ENCODE assay signal across 17 cellular contexts in the genomic region with DNA sequence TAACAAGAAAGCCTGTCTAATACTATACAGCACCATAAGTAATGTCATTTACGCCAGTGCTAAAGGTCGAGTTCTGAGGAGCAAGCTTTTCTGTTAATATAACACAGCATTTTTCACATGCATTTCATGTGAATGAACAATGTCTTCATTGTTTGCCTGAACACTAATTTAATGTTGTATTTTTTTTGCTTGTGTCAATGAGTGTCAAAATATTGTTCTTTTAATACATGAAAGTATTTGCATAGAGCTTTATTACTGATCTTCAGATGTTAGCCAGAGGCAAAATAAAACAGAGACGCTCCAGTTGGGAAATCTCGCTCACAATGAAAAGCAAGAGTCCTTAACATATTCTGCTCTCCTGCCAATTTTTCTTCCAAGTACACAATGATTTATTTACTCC.
A peak's percentile ranks its signal among the peaks of the same experiment; 100 is the strongest.
DNase-seq lines count a peak whose midpoint lies in the region; ATAC-seq and TF ChIP-seq lines count a peak whose summit lies in the region.
"Had no signal": no experiment of that assay in that cellular context is flagged by ENCODE, and none has a peak within 500 bp of the region (broad histone marks: within the 10 kb centered on the region; RNA-seq: fewer than 3 reads in every experiment).

No MANE protein-coding gene starts in this region.

- peak; percentile 43 for DNase-seq in HT-29 (ENCODE audit: low spot score)
- peak; percentile 75 for DNase-seq in NCI-H2029 (lab: John Stamatoyannopoulos, UW)
- peak; percentile 77 for DNase-seq in SK-N-MC (ENCODE audit: low read depth, low spot score)
- peak; percentile 37 for DNase-seq in pons (ENCODE audit: low spot score)
- no peak for DNase-seq in CD8-positive, alpha-beta memory T cell
- DNase-seq in GM10248 (ENCODE audit: extremely low spot score) = no peak
- DNase-seq: activated naive CD4-positive, alpha-beta T cell treated with anti-CD3 and anti-CD28 coated beads for 36 hours; NCI-H187; occipital lobe; SW 1271 had no signal

- H3K4me3 Mint-ChIP-seq in CD8-positive, alpha-beta memory T cell = no peak overlapping the region
- H3K4me3 Mint-ChIP-seq: activated naive CD4-positive, alpha-beta T cell treated with anti-CD3 and anti-CD28 coated beads for 36 hours; B cell; GM23338 had no signal

- no peak for TF ChIP-seq CTCF in GM10248 (IDR thresholded peaks at IDR 0.05; ENCODE audit: control extremely low read depth, extremely low read depth, low read depth, missing control alignments)

- H3K36me3 Mint-ChIP-seq in CD8-positive, alpha-beta memory T cell = peaks cover 2 to 30% (median 13%) of the 10 kb centered on the region in 3 donors

- H3K9me3 Mint-ChIP-seq in CD8-positive, alpha-beta memory T cell = no peaks in the 10 kb centered on the region
- H3K9me3 Mint-ChIP-seq: activated naive CD4-positive, alpha-beta T cell treated with anti-CD3 and anti-CD28 coated beads for 36 hours; GM23338 had no signal

- H3K9ac ChIP-seq in SK-N-MC (ENCODE audit: insufficient read length) = no peak overlapping the region
- H3K9ac ChIP-seq: KMS-11 had no signal

- H3K4me1 Mint-ChIP-seq in CD8-positive, alpha-beta memory T cell = no peaks in the 10 kb centered on the region
- H3K4me1 Mint-ChIP-seq: B cell had no signal

- POLR2A ChIA-PET in CD8-positive, alpha-beta memory T cell (lab: Charles Lee) = no interaction called here
- POLR2A ChIA-PET in GM10248 (lab: Yijun Ruan, JAX) = no interaction called here

- H3K27me3 ChIP-seq in CD8-positive, alpha-beta memory T cell (ENCODE audit: insufficient read depth, low read length, poor library complexity, severe bottlenecking) = no peaks in the 10 kb centered on the region
- H3K27me3 ChIP-seq: ascending aorta had no signal

- no peaks in the 10 kb centered on the region for H3K9me3 ChIP-seq in SK-N-MC (ENCODE audit: low read depth, low read length)
- H3K9me3 ChIP-seq in CD8-positive, alpha-beta memory T cell (ENCODE audit: low read length) = no peaks in the 10 kb centered on the region
- H3K9me3 ChIP-seq: ascending aorta had no signal

- CTCF ChIA-PET in CD8-positive, alpha-beta memory T cell (lab: Charles Lee) = no interaction called here
- CTCF ChIA-PET in GM10248 (lab: Yijun Ruan, JAX) = no interaction called here

- H3K4me3 ChIP-seq in SK-N-MC = peak overlapping the region; percentile 45
- H3K4me3 ChIP-seq in CD8-positive, alpha-beta memory T cell (ENCODE audit: low read length) = no peak overlapping the region
- H3K4me3 ChIP-seq: ascending aorta, GM23338 had no signal

- H3K4me1 ChIP-seq in CD8-positive, alpha-beta memory T cell (ENCODE audit: insufficient read depth, low read length) = no peaks in the 10 kb centered on the region

- H3K27me3 Mint-ChIP-seq in CD8-positive, alpha-beta memory T cell = no peaks in the 10 kb centered on the region
- H3K27me3 Mint-ChIP-seq: B cell had no signal

- no peak for ATAC-seq in HG03342 (IDR thresholded peaks at IDR 0.05; ENCODE audit: unreplicated experiment)
- ATAC-seq: GM23338, left lobe of liver had no signal

- H3K27ac ChIP-seq in SK-N-MC = peak overlapping the region; percentile 8; the same call in 1 of the 2 replicates
- no peak overlapping the region for H3K27ac ChIP-seq in CD8-positive, alpha-beta memory T cell (ENCODE audit: low read depth, low read length)
- H3K27ac ChIP-seq: ascending aorta, KMS-11, RWPE1 had no signal

- H3K27ac Mint-ChIP-seq in CD8-positive, alpha-beta memory T cell = no peak overlapping the region
- H3K27ac Mint-ChIP-seq: activated naive CD4-positive, alpha-beta T cell treated with anti-CD3 and anti-CD28 coated beads for 36 hours; B cell had no signal

- no peaks in the 10 kb centered on the region for H3K36me3 ChIP-seq in SK-N-MC (ENCODE audit: insufficient read depth, low read length)
- H3K36me3 ChIP-seq in CD8-positive, alpha-beta memory T cell (ENCODE audit: insufficient read depth, low read length) = no peaks in the 10 kb centered on the region
- H3K36me3 ChIP-seq: ascending aorta had no signal

Comparison
In these comparisons a context has a peak if more than half of its experiments do, and no peak if none do; other contexts are left out.
1. DNase-seq: peak in HT-29 (single experiment), NCI-H2029 (single experiment), SK-N-MC (single experiment) and pons (single experiment); none in CD8-positive, alpha-beta memory T cell (0 of 5) and GM10248 (single experiment).